In the genomic region with DNA sequence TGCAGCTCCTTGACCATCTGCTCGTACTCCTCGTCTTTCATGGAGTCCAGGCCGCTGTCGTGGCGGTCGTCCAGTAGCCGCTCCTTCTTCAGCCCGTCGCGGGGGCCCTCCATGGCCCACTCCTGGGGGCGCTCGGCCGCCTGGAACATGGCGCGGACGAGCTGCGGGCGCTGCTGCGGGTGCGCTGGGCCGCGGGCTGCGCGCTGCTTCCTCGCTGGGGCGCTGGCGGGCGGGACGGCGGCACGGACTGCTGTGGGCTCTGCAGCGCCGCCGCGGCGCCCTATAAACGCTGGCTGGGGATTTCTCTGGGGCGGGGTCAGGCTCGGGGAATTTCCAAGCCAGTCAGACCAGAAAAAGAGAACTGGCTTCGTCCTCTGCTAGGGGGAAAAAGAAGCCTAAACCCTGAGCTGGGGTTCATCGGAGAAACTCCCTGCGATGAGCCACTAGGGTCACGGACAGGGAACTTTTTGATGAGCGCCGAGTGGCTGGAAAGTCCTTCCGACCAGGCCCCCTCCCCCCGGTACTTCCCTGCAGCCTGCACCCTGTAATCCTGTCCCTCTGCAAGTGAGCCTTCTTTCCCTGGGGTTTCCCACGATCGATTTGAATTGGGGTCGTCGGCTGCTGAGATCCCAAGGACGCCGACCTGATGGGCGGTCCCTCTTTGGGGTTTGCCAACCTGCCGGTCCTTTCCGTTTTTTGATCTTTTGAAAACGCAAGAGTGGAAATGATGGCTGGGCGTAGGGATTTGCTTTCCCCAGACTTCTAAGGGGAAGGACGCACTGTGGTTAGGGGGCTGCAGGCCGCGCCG, we compare ENCODE assay signal across 8 cellular contexts. TPM values are rescaled to one million over a fixed set of nuclear protein-coding genes. Genes with fewer than 3 reads are reported as not detected.
A peak's percentile ranks its signal among the peaks of the same experiment; 100 is the strongest.
DNase-seq lines count a peak whose midpoint lies in the region; ATAC-seq lines count a peak whose summit lies in the region.

A gene with protein sequence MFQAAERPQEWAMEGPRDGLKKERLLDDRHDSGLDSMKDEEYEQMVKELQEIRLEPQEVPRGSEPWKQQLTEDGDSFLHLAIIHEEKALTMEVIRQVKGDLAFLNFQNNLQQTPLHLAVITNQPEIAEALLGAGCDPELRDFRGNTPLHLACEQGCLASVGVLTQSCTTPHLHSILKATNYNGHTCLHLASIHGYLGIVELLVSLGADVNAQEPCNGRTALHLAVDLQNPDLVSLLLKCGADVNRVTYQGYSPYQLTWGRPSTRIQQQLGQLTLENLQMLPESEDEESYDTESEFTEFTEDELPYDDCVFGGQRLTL (minus strand): TSS at position 254 of the 808 bp plus-strand sequence. CDS start 105 bp downstream, at position 149.

- peak within 1 kb of the TSS; percentile 100 for H3K4ac ChIP-seq in mesenchymal stem cell (ENCODE audit: low read depth in 1 of 2, low read length in 2 of 2)

- H3K4me2 ChIP-seq in mesenchymal stem cell (ENCODE audit: low read length, poor library complexity, severe bottlenecking): peak within 1 kb of the TSS; percentile 92

- peak within 1 kb of the TSS; percentile 100 for H3K27ac ChIP-seq in effector memory CD4-positive, alpha-beta T cell (ENCODE audit: insufficient read depth, low read length, poor library complexity, severe bottlenecking)
- peak within 1 kb of the TSS; percentile 98 for H3K27ac ChIP-seq in mesenchymal stem cell (ENCODE audit: low read length, poor library complexity, severe bottlenecking)

- H3K9ac ChIP-seq in mesenchymal stem cell (ENCODE audit: low read length): peak within 1 kb of the TSS; percentile 93

- peaks cover 10% of the 10 kb centered on the region for H3K79me1 ChIP-seq in mesenchymal stem cell (replicated peaks; ENCODE audit: low read length, poor library complexity, severe bottlenecking)

- H2BK5ac ChIP-seq in mesenchymal stem cell (ENCODE audit: low read depth, low read length, poor library complexity, severe bottlenecking): peak within 1 kb of the TSS; percentile 91

- H3K9me3 ChIP-seq in effector memory CD4-positive, alpha-beta T cell (ENCODE audit: control insufficient read depth, low read length): no peaks in the 10 kb centered on the region
- no peaks in the 10 kb centered on the region for H3K9me3 ChIP-seq in mesenchymal stem cell (ENCODE audit: control insufficient read depth, low read length)

- H3K23ac ChIP-seq in mesenchymal stem cell (ENCODE audit: low read length in 2 of 2): peak within 1 kb of the TSS in 1 of 2 experiments; percentile 98

- H3K18ac ChIP-seq in mesenchymal stem cell (ENCODE audit: low read depth in 1 of 2, low read length in 2 of 2): peak within 1 kb of the TSS; percentile 81 to 99

- DNase-seq in COLO829 (ENCODE audit: low spot score) (peak; percentile 71), HPDE6-E6E7 (ENCODE audit: extremely low spot score) (peak; percentile 78), mesenchymal stem cell (peak; percentile 95)
- DNase-seq in NK-92 treated with Interleukin-12 subunit alpha and Interleukin-12 subunit beta, amount 100 ng/mL, for 24 hours (lab: John Stamatoyannopoulos, UW): peak; percentile 87
- DNase-seq in activated CD8-positive, alpha-beta memory T cell treated with anti-CD3 and anti-CD28 coated beads for 24 hours: peak; percentile 98
- DNase-seq in effector memory CD4-positive, alpha-beta T cell: peak; percentile 88 to 92 (median 89)
- DNase-seq in stimulated activated CD8-positive, alpha-beta memory T cell treated with anti-CD3 and anti-CD28 coated beads, Interleukin-15, amount 100 ng/mL, for 1 hour (ENCODE audit: low read depth): peak; percentile 87

- peaks cover 49% of the 10 kb centered on the region for H3K4me1 ChIP-seq in effector memory CD4-positive, alpha-beta T cell (ENCODE audit: control insufficient read depth, insufficient read depth, low read length, poor library complexity, severe bottlenecking)
- peaks cover 23% of the 10 kb centered on the region for H3K4me1 ChIP-seq in mesenchymal stem cell (ENCODE audit: control insufficient read depth, insufficient read depth, low read depth, low read length)

- peak within 1 kb of the TSS; percentile 84 for H2AFZ ChIP-seq in mesenchymal stem cell (ENCODE audit: low read depth, low read length)

- H4K91ac ChIP-seq in mesenchymal stem cell (ENCODE audit: low read length): peak within 1 kb of the TSS; percentile 80

- peak; percentile 52 for ATAC-seq in GM19467 (IDR thresholded peaks at IDR 0.05; ENCODE audit: unreplicated experiment)

- no peaks in the 10 kb centered on the region for H3K27me3 ChIP-seq in effector memory CD4-positive, alpha-beta T cell (replicated peaks; ENCODE audit: control insufficient read depth, insufficient read depth, low read length, poor library complexity, severe bottlenecking)
- H3K27me3 ChIP-seq in mesenchymal stem cell (ENCODE audit: control insufficient read depth in 1 of 2, insufficient read depth in 1 of 2, low read length in 2 of 2): no peaks in the 10 kb centered on the region

- peak within 1 kb of the TSS; percentile 65 for H2BK120ac ChIP-seq in mesenchymal stem cell (ENCODE audit: low read depth, low read length)

- peaks cover 34% of the 10 kb centered on the region for H3K36me3 ChIP-seq in effector memory CD4-positive, alpha-beta T cell (ENCODE audit: control insufficient read depth, insufficient read depth, low read length)
- peaks cover 28 to 39% of the 10 kb centered on the region in 2 experiments for H3K36me3 ChIP-seq in mesenchymal stem cell (ENCODE audit: control insufficient read depth in 1 of 2, insufficient read depth in 2 of 2, low read depth in 1 of 2, low read length in 2 of 2)

- peak within 1 kb of the TSS in 1 of 2 experiments; percentile 100 for H3K14ac ChIP-seq in mesenchymal stem cell (ENCODE audit: low read length in 2 of 2)

- peak within 1 kb of the TSS; percentile 93 for H4K8ac ChIP-seq in mesenchymal stem cell (ENCODE audit: low read length)

- peak within 1 kb of the TSS; percentile 87 for H2BK15ac ChIP-seq in mesenchymal stem cell (ENCODE audit: low read depth, poor library complexity, severe bottlenecking)

- H3K4me3 ChIP-seq in effector memory CD4-positive, alpha-beta T cell (ENCODE audit: insufficient read depth, low read depth, low read length, poor library complexity, severe bottlenecking): peak within 1 kb of the TSS; percentile 82
- H3K4me3 ChIP-seq in mesenchymal stem cell (ENCODE audit: insufficient read depth in 1 of 2, low read depth in 1 of 2, low read length in 2 of 2): peak within 1 kb of the TSS; percentile 89 to 95

- WGBS in mesenchymal stem cell: 1% methylated on average over 57 of the region's 62 CpGs

- peak within 1 kb of the TSS; percentile 92 to 96 for H2BK12ac ChIP-seq in mesenchymal stem cell (ENCODE audit: low read length in 2 of 2)

- peak within 1 kb of the TSS; percentile 72 for H2AK5ac ChIP-seq in mesenchymal stem cell (ENCODE audit: low read length, severe bottlenecking)

RNA-seq across cellular contexts. Expression of the gene that starts here (rescaled TPM):
- polyA plus RNA-seq in mesenchymal stem cell (2013, experiment 1 of 2): 80.0 TPM
- 75.3 TPM for polyA plus RNA-seq in mesenchymal stem cell (2013, experiment 2 of 2)

Comparison
In these comparisons a context has a peak if more than half of its experiments do, and no peak if none do; other contexts are left out.
1. Peak in every context shown above with its lines: DNase-seq, ATAC-seq, H3K4me3 ChIP-seq and H3K27ac ChIP-seq.